ENCODE assay signal across 13 cellular contexts in the genomic region with DNA sequence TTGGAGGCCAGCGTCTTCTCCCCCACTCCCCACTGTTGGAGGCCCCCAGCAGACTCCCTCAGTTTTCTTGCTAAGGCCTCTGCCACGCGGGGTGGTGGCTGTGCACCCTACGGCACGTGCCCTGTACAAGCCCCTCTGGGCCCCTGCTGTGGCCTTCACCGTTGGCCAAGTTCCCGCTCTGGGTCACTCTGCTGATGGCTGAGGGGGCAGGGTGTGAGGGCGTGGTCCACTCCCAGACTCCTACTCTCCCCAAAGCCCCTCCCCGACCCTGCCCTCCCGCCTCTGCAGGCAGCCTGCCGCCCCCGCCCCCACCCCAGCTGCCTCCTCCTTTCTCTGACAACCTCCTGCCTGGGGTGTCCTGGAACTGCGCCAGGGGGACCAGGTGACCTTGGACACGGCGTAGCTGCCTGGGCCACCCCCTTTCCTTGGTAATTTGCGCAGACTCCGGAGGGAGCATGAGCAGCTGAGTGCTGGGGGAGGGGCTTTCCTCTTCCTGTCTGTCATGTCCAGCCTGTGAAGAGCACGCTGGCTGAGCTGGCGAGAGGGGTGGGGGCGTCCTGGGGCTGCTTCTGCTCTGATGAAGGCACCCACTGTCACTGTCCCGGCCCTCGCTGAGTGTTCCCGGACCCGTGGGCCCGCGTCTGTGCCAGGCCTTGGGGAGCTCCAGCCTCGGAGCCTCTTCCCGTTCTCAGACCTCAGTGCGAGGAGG.
DNase-seq lines count a peak whose midpoint lies in the region; ATAC-seq, FAIRE-seq and TF ChIP-seq lines count a peak whose summit lies in the region.
"Had no signal": no experiment of that assay in that cellular context is flagged by ENCODE, and none has a peak within 500 bp of the region (broad histone marks: within the 10 kb centered on the region; RNA-seq: fewer than 3 reads in every experiment).

No MANE protein-coding gene starts in this region.

- no peaks in the 10 kb centered on the region for H3K9me3 Mint-ChIP-seq in activated naive CD4-positive, alpha-beta T cell treated with anti-CD3 and anti-CD28 coated beads for 36 hours
- H3K9me3 Mint-ChIP-seq: stimulated activated naive CD8-positive, alpha-beta T cell treated with anti-CD3 and anti-CD28 coated beads, Interleukin-15, Interleukin-2, amounts not matched to agents 100 ng/mL and 50 ng/mL, for 24 hours had no signal

- H3K4me3 ChIP-seq in ACC112 (ENCODE audit: low read depth, low read length) = 0 out of 2 replicates have a peak overlapping the region, but pooled peaks have one; percentile 16
- no peak overlapping the region for H3K4me3 ChIP-seq in K562
- peak overlapping the region; percentile 45 for H3K4me3 ChIP-seq in lower lobe of right lung
- no peak overlapping the region for H3K4me3 ChIP-seq in brain microvascular endothelial cell (ENCODE audit: low read depth, low read length)

- no peak for FAIRE-seq in K562 (lab: Jason Lieb, UNC)

- H4K20me1 ChIP-seq in K562 (replicated peaks; ENCODE audit: control insufficient read depth, insufficient read depth, low read length) = no peaks in the 10 kb centered on the region

- no peaks in the 10 kb centered on the region for H3K79me2 ChIP-seq in ACC112 (ENCODE audit: control insufficient read depth, insufficient read depth, low read length, unreplicated experiment)
- no peaks in the 10 kb centered on the region for H3K79me2 ChIP-seq in K562 (ENCODE audit: control insufficient read depth, insufficient read depth, low read length)

- no TSS peak for BruUV-seq in K562 (replicated peaks; lab: Mats Ljungman, UMichigan)

- intact Hi-C loops in K562 (cut with micrococcal nuclease) (no loop called here), lower lobe of right lung (cut with DNase I) (no loop called here)
- intact Hi-C loops in activated naive CD4-positive, alpha-beta T cell treated with anti-CD3 and anti-CD28 coated beads for 36 hours (cut with micrococcal nuclease) = loop anchor here (5.0 kb wide), 1 partner anchor 86 kb away; a partner anchor contains a TSS

- H3K27me3 ChIP-seq in ACC112 (ENCODE audit: insufficient read depth, low read length) (no peaks in the 10 kb centered on the region), K562 (ENCODE audit: control insufficient read depth in 2 of 2, insufficient read depth in 2 of 2, low read length in 2 of 2) (peaks cover 3 to 21% of the 10 kb centered on the region in 2 experiments; a peak in 3 of 5 replicates), lower lobe of right lung (ENCODE audit: low read depth) (peaks cover 27% of the 10 kb centered on the region), brain microvascular endothelial cell (replicated peaks) (no peaks in the 10 kb centered on the region)

- H3K4me1 Mint-ChIP-seq in activated naive CD4-positive, alpha-beta T cell treated with anti-CD3 and anti-CD28 coated beads for 36 hours (ENCODE audit: low read depth) = peaks cover 26% of the 10 kb centered on the region

- CTCF ChIA-PET in K562 (lab: Yijun Ruan, JAX; ENCODE audit: low intra/inter-chr PET ratio) = no interaction called here
- CTCF ChIA-PET in activated naive CD4-positive, alpha-beta T cell treated with anti-CD3 and anti-CD28 coated beads for 36 hours (lab: Charles Lee) = interaction anchor here (1.2 kb wide), 1 partner anchor 146 kb away, joined by 4 read pairs; no protein-coding TSS in a partner anchor

- WGBS in K562 (ENCODE audit: insufficient coverage, low coverage, missing lambda C conversion rate) = 11% methylated on average over 11 of the region's 29 CpGs

- H2AFZ ChIP-seq in ACC112 (ENCODE audit: low read length, unreplicated experiment) (no peak overlapping the region), K562 (ENCODE audit: low read depth, low read length) (no peak overlapping the region)

- TF ChIP-seq EP300 in K562 (IDR thresholded peaks at IDR 0.05; ENCODE audit: low read length) = no peak

- H3K36me3 ChIP-seq in ACC112 (ENCODE audit: insufficient read depth, low read length) = no peaks in the 10 kb centered on the region
- H3K36me3 ChIP-seq in K562 (ENCODE audit: control insufficient read depth, insufficient read depth, low read length) = no peaks in the 10 kb centered on the region
- no peaks in the 10 kb centered on the region for H3K36me3 ChIP-seq in lower lobe of right lung
- H3K36me3 ChIP-seq in brain microvascular endothelial cell (replicated peaks) = no peaks in the 10 kb centered on the region

- H3K9ac ChIP-seq in K562 (ENCODE audit: insufficient read depth in 1 of 2, low read depth in 2 of 2, low read length in 2 of 2) = no peak overlapping the region

- TF ChIP-seq RAD21 in K562 (CRISPR knock-in tag; conservative IDR thresholded peaks at IDR 0.05 in 1 of 2, IDR thresholded peaks at IDR 0.05 in 1 of 2) = no peak

- H3K4me1 ChIP-seq in ACC112 (ENCODE audit: control insufficient read depth, insufficient read depth, low read length, unreplicated experiment) (no peaks in the 10 kb centered on the region), K562 (replicated peaks in 1 of 2; ENCODE audit: control insufficient read depth in 2 of 2, insufficient read depth in 2 of 2, low read length in 2 of 2) (peaks cover 0 to 23% of the 10 kb centered on the region in 2 experiments; a peak in 3 of 5 replicates), lower lobe of right lung (peaks cover 10% of the 10 kb centered on the region)

- no peaks in the 10 kb centered on the region for H3K9me3 ChIP-seq in K562 (replicated peaks; ENCODE audit: control insufficient read depth, insufficient read depth, low read depth, low read length)
- peaks cover 5% of the 10 kb centered on the region for H3K9me3 ChIP-seq in lower lobe of right lung

- no peak overlapping the region for H3K4me3 Mint-ChIP-seq in activated naive CD4-positive, alpha-beta T cell treated with anti-CD3 and anti-CD28 coated beads for 36 hours
- H3K4me3 Mint-ChIP-seq: stimulated activated naive CD8-positive, alpha-beta T cell treated with anti-CD3 and anti-CD28 coated beads, Interleukin-15, Interleukin-2, amounts not matched to agents 100 ng/mL and 50 ng/mL, for 24 hours had no signal

- peak; percentile 60 for ATAC-seq in K562
- peak in 1 of 2 donors; percentile 18 for ATAC-seq in lower lobe of right lung

- H3K36me3 Mint-ChIP-seq in activated naive CD4-positive, alpha-beta T cell treated with anti-CD3 and anti-CD28 coated beads for 36 hours (ENCODE audit: low read depth) = no peaks in the 10 kb centered on the region

- no peak overlapping the region for H3K27ac ChIP-seq in ACC112 (ENCODE audit: low read depth, low read length)
- H3K27ac ChIP-seq in K562 (ENCODE audit: extremely low read depth, low read depth, low read length) = no peak overlapping the region
- H3K27ac ChIP-seq in lower lobe of right lung = no peak overlapping the region
- no peak overlapping the region for H3K27ac ChIP-seq in brain microvascular endothelial cell

- peaks cover 9% of the 10 kb centered on the region for H3K27me3 Mint-ChIP-seq in activated naive CD4-positive, alpha-beta T cell treated with anti-CD3 and anti-CD28 coated beads for 36 hours (ENCODE audit: low read depth)

- H3K9me1 ChIP-seq in K562 (ENCODE audit: control insufficient read depth, insufficient read depth, low read length) = no peaks in the 10 kb centered on the region

- in situ Hi-C loops in K562 (cut with MboI) = no loop called here
- in situ Hi-C loops in brain microvascular endothelial cell (cut with HindIII; ENCODE audit: low pct_ligation_motif_present, low sequenced_read_pairs) = no loop called here

- no peak overlapping the region for H3K4me2 ChIP-seq in K562 (ENCODE audit: insufficient read depth, low read length)

- TF ChIP-seq CTCF in K562 (IDR thresholded peaks at IDR 0.05 in 2 of 3, conservative IDR thresholded peaks at IDR 0.05 in 1 of 3; ENCODE audit: insufficient read depth in 2 of 3, low read depth in 1 of 3, low read length in 3 of 3) (no peak), lower lobe of right lung (IDR thresholded peaks at IDR 0.05) (no peak), brain microvascular endothelial cell (IDR thresholded peaks at IDR 0.05; ENCODE audit: low read depth, low read length, missing control alignments) (no peak)

- POLR2A ChIA-PET in K562 (lab: Yijun Ruan, JAX) = no interaction called here

- TF ChIP-seq POLR2A in K562 (conservative IDR thresholded peaks at IDR 0.05) = no peak

- DNase-seq in NCI-H1105 treated with DMSO at 0.1 percent for 48 hours (lab: John Stamatoyannopoulos, UW) (peak; percentile 19), K562 (ENCODE audit: extremely low read depth in 1 of 4, low spot score in 3 of 4) (peak; percentile 55 to 63 (median 60)), lower lobe of right lung (peak; percentile 46), T-helper 9 cell (no peak), brain microvascular endothelial cell (no peak), NCI-H2081 (lab: John Stamatoyannopoulos, UW) (no peak)
- no peak for DNase-seq in activated naive CD4-positive, alpha-beta T cell treated with anti-CD3 and anti-CD28 coated beads for 36 hours
- DNase-seq: AML-193; central memory CD4-positive, alpha-beta T cell; IMR-90; stimulated activated CD4-positive, alpha-beta T cell treated with anti-CD3 and anti-CD28 coated beads, Interleukin-15, amount 100 ng/mL, for 24 hours had no signal

- no peak overlapping the region for H3K27ac Mint-ChIP-seq in activated naive CD4-positive, alpha-beta T cell treated with anti-CD3 and anti-CD28 coated beads for 36 hours
- H3K27ac Mint-ChIP-seq: stimulated activated naive CD8-positive, alpha-beta T cell treated with anti-CD3 and anti-CD28 coated beads, Interleukin-15, Interleukin-2, amounts not matched to agents 100 ng/mL and 50 ng/mL, for 24 hours had no signal

TF ChIP-seq in K562, 482 proteins besides CTCF, POLR2A, EP300 and RAD21 (continues in another document):
- TF ChIP-seq, protein P1, sequence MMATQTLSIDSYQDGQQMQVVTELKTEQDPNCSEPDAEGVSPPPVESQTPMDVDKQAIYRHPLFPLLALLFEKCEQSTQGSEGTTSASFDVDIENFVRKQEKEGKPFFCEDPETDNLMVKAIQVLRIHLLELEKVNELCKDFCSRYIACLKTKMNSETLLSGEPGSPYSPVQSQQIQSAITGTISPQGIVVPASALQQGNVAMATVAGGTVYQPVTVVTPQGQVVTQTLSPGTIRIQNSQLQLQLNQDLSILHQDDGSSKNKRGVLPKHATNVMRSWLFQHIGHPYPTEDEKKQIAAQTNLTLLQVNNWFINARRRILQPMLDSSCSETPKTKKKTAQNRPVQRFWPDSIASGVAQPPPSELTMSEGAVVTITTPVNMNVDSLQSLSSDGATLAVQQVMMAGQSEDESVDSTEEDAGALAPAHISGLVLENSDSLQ (IDR thresholded peaks at IDR 0.05) = peak; percentile 69
- peak; percentile 79 to 82 for TF ChIP-seq NRF1 (conservative IDR thresholded peaks at IDR 0.05 in 1 of 2, IDR thresholded peaks at IDR 0.05 in 1 of 2)

Comparison
In these comparisons a context has a peak if more than half of its experiments do, and no peak if none do; other contexts are left out.
1. H3K4me3 ChIP-seq: peak in ACC112 (single experiment) and lower lobe of right lung (single experiment); none in K562 (single experiment) and brain microvascular endothelial cell (single experiment).
2. DNase-seq: peak in NCI-H1105 treated with DMSO at 0.1 percent for 48 hours (single experiment), K562 (4 of 4) and lower lobe of right lung (single experiment); none in T-helper 9 cell (single experiment), brain microvascular endothelial cell (single experiment), NCI-H2081 (0 of 2) and activated naive CD4-positive, alpha-beta T cell treated with anti-CD3 and anti-CD28 coated beads for 36 hours (single experiment).